In the genomic region with DNA sequence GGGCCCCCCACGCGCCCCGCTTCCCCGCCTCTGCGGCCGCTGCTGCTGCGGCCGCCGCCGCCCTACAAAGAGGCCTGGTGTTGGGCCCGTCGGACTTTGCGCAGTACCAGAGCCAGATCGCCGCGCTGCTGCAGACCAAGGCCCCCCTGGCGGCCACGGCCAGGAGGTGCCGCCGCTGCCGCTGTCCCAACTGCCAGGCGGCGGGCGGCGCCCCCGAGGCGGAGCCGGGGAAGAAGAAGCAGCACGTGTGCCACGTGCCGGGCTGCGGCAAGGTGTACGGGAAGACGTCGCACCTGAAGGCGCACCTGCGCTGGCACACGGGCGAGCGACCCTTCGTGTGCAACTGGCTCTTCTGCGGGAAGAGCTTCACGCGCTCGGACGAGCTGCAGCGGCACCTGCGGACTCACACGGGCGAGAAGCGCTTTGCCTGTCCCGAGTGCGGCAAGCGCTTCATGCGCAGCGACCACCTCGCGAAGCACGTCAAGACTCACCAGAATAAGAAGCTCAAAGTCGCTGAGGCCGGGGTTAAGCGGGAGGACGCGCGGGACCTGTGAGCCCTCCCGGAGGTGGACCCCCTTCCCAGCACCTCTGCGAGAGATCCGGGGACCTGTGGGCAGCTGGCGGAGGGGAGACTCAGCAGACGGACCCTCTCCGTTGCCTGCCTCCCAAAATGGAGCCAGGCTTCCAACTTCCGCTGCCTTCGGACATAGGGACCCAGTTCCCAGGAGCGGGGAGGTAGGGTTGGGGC, we compare ENCODE assay signal across 9 cellular contexts. TPM values are rescaled to one million over a fixed set of nuclear protein-coding genes. Genes with fewer than 3 reads are reported as not detected.
DNase-seq lines count a peak whose midpoint lies in the region; ATAC-seq and TF ChIP-seq lines count a peak whose summit lies in the region.
"Had no signal": no experiment of that assay in that cellular context is flagged by ENCODE, and none has a peak within 500 bp of the region (broad histone marks: within the 10 kb centered on the region; RNA-seq: fewer than 3 reads in every experiment).

No MANE protein-coding gene starts in this region.

- H3K9me3 ChIP-seq in gastroesophageal sphincter = no peaks in the 10 kb centered on the region
- H3K9me3 ChIP-seq in parathyroid adenoma (ENCODE audit: control insufficient read depth, low read length) = no peaks in the 10 kb centered on the region

- DNase-seq in GM13976 (ENCODE audit: low spot score) = peak; percentile 36
- peak; percentile 59 to 74 for DNase-seq in activated T-cell treated with anti-CD3 and anti-CD28 coated beads, Interleukin-2, amount 50 U/mL, for 48 hours

- no peak for TF ChIP-seq POLR2A in gastroesophageal sphincter (IDR thresholded peaks at IDR 0.05)

- ATAC-seq in gastroesophageal sphincter = peak; percentile 55
- no peak for ATAC-seq in GM21786 (IDR thresholded peaks at IDR 0.05; ENCODE audit: unreplicated experiment)
- no peak for ATAC-seq in GM21526 (IDR thresholded peaks at IDR 0.05; ENCODE audit: low FRiP score, unreplicated experiment)
- ATAC-seq in HG03095 (IDR thresholded peaks at IDR 0.05; ENCODE audit: unreplicated experiment) = no peak
- ATAC-seq in GM18498 (IDR thresholded peaks at IDR 0.05; ENCODE audit: unreplicated experiment) = no peak

- TF ChIP-seq CTCF in GM13976 (IDR thresholded peaks at IDR 0.05; ENCODE audit: borderline replicate concordance, control extremely low read depth, extremely low read depth, insufficient read depth, missing control alignments) (peak; percentile 14), gastroesophageal sphincter (IDR thresholded peaks at IDR 0.05) (peak in 3 of 4 experiments; percentile 41 to 72 (median 64)), parathyroid adenoma (IDR thresholded peaks at IDR 0.05) (peak; percentile 15)

- no peak overlapping the region for H2AFZ ChIP-seq in parathyroid adenoma

- WGBS in gastroesophageal sphincter (ENCODE audit: low coverage in 1 of 2), 2 donors = no CpG with 5 or more reads among the region's 74 CpGs

- H3K27me3 ChIP-seq in gastroesophageal sphincter (peaks cover 94% of the 10 kb centered on the region), parathyroid adenoma (ENCODE audit: control insufficient read depth, insufficient read depth, low read length) (no peaks in the 10 kb centered on the region)

- H3K4me1 ChIP-seq in gastroesophageal sphincter = peaks cover 0 to 56% (median 30%) of the 10 kb centered on the region in 3 donors
- H3K4me1 ChIP-seq in parathyroid adenoma = no peaks in the 10 kb centered on the region

- no peak for TF ChIP-seq EP300 in gastroesophageal sphincter (IDR thresholded peaks at IDR 0.05)

- in situ Hi-C loops in GM13976 (cut with MboI; ENCODE audit: low sequenced_read_pairs, unreplicated experiment) = loop anchor here (10.0 to 25.0 kb wide), 2 partner anchors 98 to 1370 kb away; a partner anchor contains a TSS

- no peak overlapping the region for H3K4me2 ChIP-seq in parathyroid adenoma (ENCODE audit: low read length)

- H3K9ac ChIP-seq in parathyroid adenoma = no peak overlapping the region

- no peaks in the 10 kb centered on the region for H3K79me2 ChIP-seq in parathyroid adenoma

- H3K27ac ChIP-seq in gastroesophageal sphincter (no peak overlapping the region), parathyroid adenoma (no peak overlapping the region)

- H3K36me3 ChIP-seq in gastroesophageal sphincter (no peaks in the 10 kb centered on the region), parathyroid adenoma (ENCODE audit: control insufficient read depth, insufficient read depth, low read length) (no peaks in the 10 kb centered on the region)

- H3K4me3 ChIP-seq in gastroesophageal sphincter (peak overlapping the region in 1 of 2 donors; percentile 57), parathyroid adenoma (ENCODE audit: low read depth, low read length) (no peak overlapping the region)

RNA-seq across cellular contexts. Expression of a gene that starts 1.9 kb away (rescaled TPM):
- total RNA-seq in gastroesophageal sphincter = under 1 TPM in 3 of 4 donors, not detected in 1; 0.13 to 0.92 (median 0.39) TPM
- total RNA-seq: HT1080 had no signal

RNA-seq across cellular contexts. Expression of a gene that starts 53.2 kb away (rescaled TPM):
- total RNA-seq in gastroesophageal sphincter = not detected
- total RNA-seq: HT1080 had no signal

Comparison
In these comparisons a context has a peak if more than half of its experiments do, and no peak if none do; other contexts are left out.
1. CTCF ChIP-seq: peak in every context shown above with its lines; median percentile 64 in gastroesophageal sphincter; 15 in parathyroid adenoma; 14 in GM13976.